Comparison of ENCODE assay signal across 1 cellular context in genomic region chr6:25831532-25832306, GRCh38.
A peak's percentile ranks its signal among the peaks of the same experiment; 100 is the strongest.
TF ChIP-seq lines count a peak whose summit lies in the region.

Gene SLC17A1, minus strand, starts transcription at chr6:25832052. Its CDS starts 1,495 bp downstream, at chr6:25830557.

TF ChIP-seq in HepG2, 621 proteins besides CTCF, POLR2A, EP300 and RAD21 (continued from another document and continues in another):
- TF ChIP-seq HNF1A (IDR thresholded peaks at IDR 0.05; ENCODE audit: low read depth) (peak; percentile 96), HNF1A (CRISPR knock-in tag; IDR thresholded peaks at IDR 0.05; ENCODE audit: borderline replicate concordance) (peak; percentile 58; the same call in 1 of the 2 replicates), ELF3 (CRISPR knock-in tag; IDR thresholded peaks at IDR 0.05) (0 out of 2 replicates have a peak, but pooled peaks have one; percentile 37), PAXIP1 (CRISPR knock-in tag; conservative IDR thresholded peaks at IDR 0.05) (peak; percentile 81), HNRNPL (IDR thresholded peaks at IDR 0.05; ENCODE audit: low read depth, low read length) (no peak), CCAR2 (optimal IDR thresholded peaks at IDR 0.05; ENCODE audit: low read depth, low read length) (no peak), ZNF331 (CRISPR knock-in tag; IDR thresholded peaks at IDR 0.05) (no peak), PRDM15 (CRISPR knock-in tag; IDR thresholded peaks at IDR 0.05) (no peak), YEATS2 (CRISPR knock-in tag; IDR thresholded peaks at IDR 0.05; ENCODE audit: borderline replicate concordance) (0 out of 2 replicates have a peak, but pooled peaks have one; percentile 9), PPARG (CRISPR knock-in tag; conservative IDR thresholded peaks at IDR 0.05) (peak; percentile 79), THAP9 (CRISPR knock-in tag; IDR thresholded peaks at IDR 0.05; ENCODE audit: borderline replicate concordance) (no peak), ZSCAN25 (CRISPR knock-in tag; IDR thresholded peaks at IDR 0.05) (0 out of 2 replicates have a peak, but pooled peaks have one; percentile 32), ZNF407 (CRISPR knock-in tag; IDR thresholded peaks at IDR 0.05; ENCODE audit: not compliant biosample characterization) (no peak), RXRB (CRISPR knock-in tag; IDR thresholded peaks at IDR 0.05; ENCODE audit: borderline replicate concordance) (peak; percentile 45; the same call in 1 of the 2 replicates), NR2F6 (IDR thresholded peaks at IDR 0.05) (peak; percentile 53; the same call in 1 of the 2 replicates), NR2F6 (CRISPR knock-in tag; IDR thresholded peaks at IDR 0.05) (peak; percentile 57; the same call in 1 of the 2 replicates), RARA (CRISPR knock-in tag; IDR thresholded peaks at IDR 0.05) (peak; percentile 57; the same call in 1 of the 2 replicates), RERE (CRISPR knock-in tag; IDR thresholded peaks at IDR 0.05; ENCODE audit: low read depth) (no peak), SOX5 (CRISPR knock-in tag; IDR thresholded peaks at IDR 0.05; ENCODE audit: borderline replicate concordance) (peak; percentile 69; the same call in 1 of the 2 replicates)
